In the genomic region with DNA sequence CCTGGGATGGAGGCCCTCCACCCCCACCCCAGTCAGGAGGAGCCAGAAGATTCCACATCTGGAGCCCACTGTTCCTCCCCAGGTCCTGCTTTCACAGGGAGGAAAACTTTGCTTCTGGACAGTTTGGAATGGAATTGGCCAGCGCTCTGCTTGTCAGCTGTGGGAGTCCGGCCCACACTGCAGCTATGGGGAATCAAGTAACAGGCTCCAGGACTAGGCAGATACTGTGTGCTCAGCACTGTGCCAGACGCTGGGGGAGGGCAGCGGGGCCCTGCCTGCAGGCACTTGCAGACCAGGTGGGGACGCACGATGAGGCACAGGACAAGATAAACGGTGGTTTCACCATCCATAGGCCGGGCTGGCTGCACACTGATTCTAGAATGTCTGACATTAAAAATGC, we compare ENCODE assay signal across 14 cellular contexts.
A peak's percentile ranks its signal among the peaks of the same experiment; 100 is the strongest.
DNase-seq lines count a peak whose midpoint lies in the region; ATAC-seq and TF ChIP-seq lines count a peak whose summit lies in the region.
"Had no signal": no experiment of that assay in that cellular context is flagged by ENCODE, and none has a peak within 500 bp of the region (broad histone marks: within the 10 kb centered on the region; RNA-seq: fewer than 3 reads in every experiment).

No MANE protein-coding gene starts in this region.

- H3K27ac ChIP-seq in PC-9 (peak overlapping the region; percentile 89), muscle layer of duodenum (ENCODE audit: low read length) (peak overlapping the region; percentile 85), tibial nerve (peak overlapping the region; percentile 31 to 83 (median 43))

- DNase-seq in PC-9 (no peak), fibroblast of mammary gland (ENCODE audit: low read depth) (peak; percentile 52), tibial nerve (ENCODE audit: low spot score in 2 of 2) (no peak), NCI-H2171 treated with DMSO at 0.1 percent for 48 hours (lab: John Stamatoyannopoulos, UW) (no peak)
- DNase-seq: activated CD4-positive, alpha-beta T cell treated with anti-CD3 and anti-CD28 coated beads, Interleukin-2, amount 10 ng/mL, durations not matched to agents 24 days and 14 days; activated gamma-delta T cell treated with Interleukin-2 at 50 U/mL for 16 hours; COR-L47; NCI-H748 treated with DMSO at 0.1 percent for 48 hours; stimulated activated naive CD8-positive, alpha-beta T cell treated with anti-CD3 and anti-CD28 coated beads, Interleukin-15, amount 100 ng/mL, for 72 hours; SW 1271 had no signal

- peaks cover 41% of the 10 kb centered on the region for H3F3A ChIP-seq in PC-9 (ENCODE audit: insufficient read depth, low read depth)

- CTCF ChIA-PET in PC-9 (lab: Charles Lee) = no interaction called here

- H3K4me2 ChIP-seq in PC-9 = peak overlapping the region; percentile 78; the same call in 1 of the 2 replicates

- ATAC-seq in HG02571 (IDR thresholded peaks at IDR 0.05; ENCODE audit: unreplicated experiment) = no peak
- no peak for ATAC-seq in GM21390 (IDR thresholded peaks at IDR 0.05; ENCODE audit: unreplicated experiment)
- no peak for ATAC-seq in GM21528 (IDR thresholded peaks at IDR 0.05; ENCODE audit: low FRiP score, unreplicated experiment)
- ATAC-seq: stimulated activated naive CD8-positive, alpha-beta T cell treated with anti-CD3 and anti-CD28 coated beads, Interleukin-15, amount 100 ng/mL, for 72 hours had no signal

- BruUV-seq in PC-9 (replicated peaks; lab: Mats Ljungman, UMichigan) = no TSS peak

- H4K20me1 ChIP-seq in PC-9 (ENCODE audit: insufficient read depth) = no peaks in the 10 kb centered on the region

- H3K4me1 ChIP-seq in PC-9 (replicated peaks; ENCODE audit: insufficient read depth) (peaks cover 80% of the 10 kb centered on the region), muscle layer of duodenum (ENCODE audit: control insufficient read depth in 1 of 2, insufficient read depth in 2 of 2, low read length in 2 of 2) (peaks cover 26 to 65% of the 10 kb centered on the region in 2 donors), tibial nerve (peaks cover 3 to 65% (median 41%) of the 10 kb centered on the region in 4 donors)

- H3K9me3 ChIP-seq in PC-9 (ENCODE audit: insufficient read depth, low read depth) = no peaks in the 10 kb centered on the region
- no peaks in the 10 kb centered on the region for H3K9me3 ChIP-seq in muscle layer of duodenum (ENCODE audit: control insufficient read depth in 1 of 2, low read length in 2 of 2)
- no peaks in the 10 kb centered on the region for H3K9me3 ChIP-seq in tibial nerve

- intact Hi-C loops in PC-9 (cut with micrococcal nuclease; ENCODE audit: unreplicated experiment) = no loop called here

- POLR2A ChIA-PET in PC-9 (lab: Charles Lee; ENCODE audit: unreplicated experiment) = no interaction called here

- no peak for TF ChIP-seq CTCF in PC-9 (conservative IDR thresholded peaks at IDR 0.05)
- TF ChIP-seq CTCF in fibroblast of mammary gland (conservative IDR thresholded peaks at IDR 0.05; ENCODE audit: control insufficient read depth, insufficient read depth, low read depth, low read length) = no peak
- TF ChIP-seq CTCF in tibial nerve (IDR thresholded peaks at IDR 0.05) = no peak

- no peak for TF ChIP-seq POLR2A in tibial nerve (IDR thresholded peaks at IDR 0.05)

- H3K4me3 ChIP-seq in PC-9 (no peak overlapping the region), fibroblast of mammary gland (ENCODE audit: control insufficient read depth, low read depth, low read length) (no peak overlapping the region), muscle layer of duodenum (ENCODE audit: low read depth in 1 of 2, low read length in 2 of 2) (peak overlapping the region in 1 of 2 donors; percentile 5), tibial nerve (no peak overlapping the region)

- no peak for TF ChIP-seq EP300 in tibial nerve (IDR thresholded peaks at IDR 0.05)

- peaks cover 39% of the 10 kb centered on the region for H3K79me2 ChIP-seq in PC-9 (ENCODE audit: low read depth)

- no peak overlapping the region for H2AFZ ChIP-seq in PC-9

- WGBS in tibial nerve, 2 donors = 54 to 55% methylated on average over 5 to 6 of the region's 8 CpGs

- no peaks in the 10 kb centered on the region for H3K27me3 ChIP-seq in PC-9 (ENCODE audit: insufficient read depth, low read depth)
- no peaks in the 10 kb centered on the region for H3K27me3 ChIP-seq in muscle layer of duodenum (ENCODE audit: low read depth, low read length)
- no peaks in the 10 kb centered on the region for H3K27me3 ChIP-seq in tibial nerve

- no peaks in the 10 kb centered on the region for H3K9me2 ChIP-seq in PC-9 (ENCODE audit: insufficient read depth)

- H3K36me3 ChIP-seq in PC-9 (ENCODE audit: low read depth) = peaks cover 22% of the 10 kb centered on the region
- peaks cover 5 to 20% of the 10 kb centered on the region in 2 donors for H3K36me3 ChIP-seq in muscle layer of duodenum (ENCODE audit: control insufficient read depth in 1 of 2, insufficient read depth in 2 of 2, low read length in 2 of 2)
- peaks cover 0 to 36% (median 0%) of the 10 kb centered on the region in 3 donors for H3K36me3 ChIP-seq in tibial nerve
